Comparison of ENCODE assay signal across 8 cellular contexts in the genomic region with DNA sequence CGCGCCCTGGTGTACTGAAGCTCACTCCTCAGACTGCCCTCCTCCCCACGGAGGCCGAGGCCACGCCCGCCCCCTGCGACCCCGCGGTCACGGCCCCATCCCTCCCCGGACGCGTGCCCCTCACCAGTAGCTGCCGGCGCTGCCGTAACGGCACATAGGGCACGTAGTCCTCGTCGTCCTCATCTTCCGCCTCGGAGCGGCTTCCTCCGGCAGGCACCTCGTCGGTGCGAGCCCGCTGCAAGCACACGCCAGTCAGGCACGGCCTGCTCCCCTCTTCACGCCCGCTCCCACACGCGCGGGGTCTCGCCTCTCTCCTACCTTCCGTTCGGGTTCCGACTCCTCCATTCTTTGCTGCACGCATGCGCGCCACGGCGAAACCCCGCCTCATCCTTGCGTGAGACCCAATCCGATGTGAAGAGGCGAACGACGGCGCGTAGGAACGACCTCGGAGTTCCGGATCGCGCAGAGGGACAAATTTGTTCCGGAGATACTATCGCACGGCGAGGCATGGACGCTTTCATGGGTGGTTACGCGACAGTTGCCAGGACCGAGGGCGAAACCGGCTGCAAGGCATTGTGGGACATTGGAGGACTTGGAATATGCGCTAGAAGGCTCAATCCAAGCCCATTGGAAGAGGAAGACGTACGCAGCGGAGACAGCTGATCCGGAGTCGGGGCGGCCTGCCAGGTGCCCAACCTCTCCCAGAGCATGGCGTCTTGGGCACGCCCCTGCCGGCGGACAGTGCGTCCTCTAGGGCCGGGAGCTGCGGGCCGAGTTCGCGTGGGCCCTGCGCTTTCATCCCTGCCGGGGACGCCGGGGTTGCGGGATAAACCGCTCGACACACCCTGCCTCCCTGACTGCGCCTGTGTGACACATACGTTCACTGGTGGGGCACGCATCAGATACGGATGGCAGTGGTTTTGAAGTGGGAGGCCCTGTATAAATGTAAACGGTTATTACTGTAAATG. TPM values are rescaled to one million over a fixed set of nuclear protein-coding genes. Genes with fewer than 3 reads are reported as not detected.
A peak's percentile ranks its signal among the peaks of the same experiment; 100 is the strongest.
DNase-seq lines count a peak whose midpoint lies in the region; ATAC-seq, FAIRE-seq and TF ChIP-seq lines count a peak whose summit lies in the region.

A gene (minus strand): TSS at position 361 of the 968 bp plus-strand sequence. CDS start 16 bp downstream, at position 345.

- peak within 1 kb of the TSS; percentile 93 to 96 for H3K4me3 Mint-ChIP-seq in H9
- peak within 1 kb of the TSS; percentile 90 for H3K4me3 Mint-ChIP-seq in nephron progenitor cell
- H3K4me3 Mint-ChIP-seq in stimulated activated naive CD8-positive, alpha-beta T cell treated with anti-CD3 and anti-CD28 coated beads, Interleukin-15, amount 100 ng/mL, for 72 hours, result peak within 1 kb of the TSS; percentile 89 to 93

- no peak within 1 kb of the TSS for H3K56ac ChIP-seq in H9 (ENCODE audit: insufficient read length, low read depth, low read length)

- H3K9me3 ChIP-seq in H9 (ENCODE audit: control insufficient read depth, low read depth, low read length) (no peaks in the 10 kb centered on the region), MG63 (no peaks in the 10 kb centered on the region)

- H3K9me3 Mint-ChIP-seq in H9, result 0 out of 5 replicates have a peak, but pooled peaks cover 0 to 3% of the 10 kb centered on the region in 2 experiments
- no peaks in the 10 kb centered on the region for H3K9me3 Mint-ChIP-seq in nephron progenitor cell
- no peaks in the 10 kb centered on the region for H3K9me3 Mint-ChIP-seq in stimulated activated naive CD8-positive, alpha-beta T cell treated with anti-CD3 and anti-CD28 coated beads, Interleukin-15, amount 100 ng/mL, for 72 hours

- ATAC-seq in stimulated activated naive CD8-positive, alpha-beta T cell treated with anti-CD3 and anti-CD28 coated beads, Interleukin-15, amount 100 ng/mL, for 72 hours, result peak; percentile 92

- H2BK5ac ChIP-seq in H9 (ENCODE audit: insufficient read length, low read length), result no peak within 1 kb of the TSS

- H3K36me3 Mint-ChIP-seq in H9 (ENCODE audit: insufficient read depth in 1 of 3, low read depth in 3 of 3) (peaks cover 47 to 77% (median 74%) of the 10 kb centered on the region in 3 experiments), nephron progenitor cell (ENCODE audit: low read depth) (peaks cover 39% of the 10 kb centered on the region)

- peak within 1 kb of the TSS; percentile 70 for H3K14ac ChIP-seq in H9 (ENCODE audit: insufficient read depth, low read length)

- peak; percentile 98 for FAIRE-seq in G401.6 (lab: Jason Lieb, UNC)

- H2BK12ac ChIP-seq in H9 (ENCODE audit: insufficient read length, low read depth, low read length), result no peak within 1 kb of the TSS

- H3K23ac ChIP-seq in H9 (ENCODE audit: insufficient read length, low read depth, low read length), result no peak within 1 kb of the TSS

- H3K18ac ChIP-seq in H9 (ENCODE audit: insufficient read length, low read depth, low read length), result no peak within 1 kb of the TSS

- peaks cover 4% of the 10 kb centered on the region for H3K23me2 ChIP-seq in H9 (ENCODE audit: insufficient read length, low read depth, low read length, poor library complexity, severe bottlenecking)

- H3K27me3 ChIP-seq in H9 (ENCODE audit: insufficient read depth, low read length) (no peaks in the 10 kb centered on the region), MG63 (no peaks in the 10 kb centered on the region)

- H2BK15ac ChIP-seq in H9 (ENCODE audit: low read depth, low read length), result no peak within 1 kb of the TSS

- peaks cover 5% of the 10 kb centered on the region; the same call in 1 of the 2 replicates for H3K79me2 ChIP-seq in H9 (ENCODE audit: insufficient read depth, low read length)

- no peak within 1 kb of the TSS for H2BK20ac ChIP-seq in H9 (ENCODE audit: low read depth, low read length, poor library complexity, severe bottlenecking)

- H3K27me3 Mint-ChIP-seq in H9 (ENCODE audit: low read depth) (peaks cover 3% of the 10 kb centered on the region; the same call in 1 of the 2 replicates), nephron progenitor cell (ENCODE audit: low read depth, poor library complexity) (no peaks in the 10 kb centered on the region)
- H3K27me3 Mint-ChIP-seq in stimulated activated naive CD8-positive, alpha-beta T cell treated with anti-CD3 and anti-CD28 coated beads, Interleukin-15, amount 100 ng/mL, for 72 hours, result no peaks in the 10 kb centered on the region

- peaks cover 70% of the 10 kb centered on the region for H3K36me3 ChIP-seq in MG63

- H3K4me1 ChIP-seq in H9 (ENCODE audit: insufficient read depth, low read length), result no peaks in the 10 kb centered on the region

- H3T11ph ChIP-seq in H9 (ENCODE audit: low read length), result no peak within 1 kb of the TSS

- H3K4me1 Mint-ChIP-seq in H9 (peaks cover 11 to 18% of the 10 kb centered on the region in 2 experiments), nephron progenitor cell (peaks cover 30% of the 10 kb centered on the region)
- H3K4me1 Mint-ChIP-seq in stimulated activated naive CD8-positive, alpha-beta T cell treated with anti-CD3 and anti-CD28 coated beads, Interleukin-15, amount 100 ng/mL, for 72 hours, result peaks cover 72% of the 10 kb centered on the region

- H3K9ac ChIP-seq in H9 (ENCODE audit: extremely low read depth, insufficient read length, low read length), result peak within 1 kb of the TSS; percentile 90

- TF ChIP-seq CTCF in H9 (conservative IDR thresholded peaks at IDR 0.05), result 0 out of 3 replicates have a peak, but pooled peaks have one; percentile 10
- no peak for TF ChIP-seq CTCF in nephron progenitor cell (IDR thresholded peaks at IDR 0.05)

- peak within 1 kb of the TSS; percentile 84 for H3K4me2 ChIP-seq in H9 (ENCODE audit: insufficient read depth, insufficient read length, low read length)

- peaks cover 6% of the 10 kb centered on the region for H3K79me1 ChIP-seq in H9 (ENCODE audit: insufficient read depth, low read depth, low read length, poor library complexity, severe bottlenecking)

- H3K4ac ChIP-seq in H9 (ENCODE audit: low read depth, low read length), result no peak within 1 kb of the TSS

- peak within 1 kb of the TSS; percentile 96 for H3K4me3 ChIP-seq in MG63

- peak; percentile 97 for DNase-seq in H9
- peak; percentile 100 for DNase-seq in MG63
- peak; percentile 98 for DNase-seq in SIG-M5 treated with dmso at 0.1 percent for 504 hours (lab: John Stamatoyannopoulos, UW; ENCODE audit: unreplicated experiment)
- DNase-seq in activated gamma-delta T cell treated with Interleukin-2 at 50 U/mL for 16 hours, result peak; percentile 95
- peak; percentile 99 for DNase-seq in fibroblast of the conjunctiva (ENCODE audit: low read depth)
- peak; percentile 96 for DNase-seq in nephron progenitor cell
- DNase-seq in stimulated activated naive CD8-positive, alpha-beta T cell treated with anti-CD3 and anti-CD28 coated beads, Interleukin-15, amount 100 ng/mL, for 72 hours, result peak; percentile 95 to 96

- H4K5ac ChIP-seq in H9 (ENCODE audit: insufficient read length, low read depth, low read length), result no peak within 1 kb of the TSS

- H4K91ac ChIP-seq in H9 (ENCODE audit: insufficient read length, low read depth, low read length), result no peak within 1 kb of the TSS

- peak within 1 kb of the TSS; percentile 69 to 99 (median 96) for H3K27ac Mint-ChIP-seq in H9
- peak within 1 kb of the TSS; percentile 93 for H3K27ac Mint-ChIP-seq in nephron progenitor cell
- peak within 1 kb of the TSS; percentile 93 to 94 for H3K27ac Mint-ChIP-seq in stimulated activated naive CD8-positive, alpha-beta T cell treated with anti-CD3 and anti-CD28 coated beads, Interleukin-15, amount 100 ng/mL, for 72 hours

- H2AK5ac ChIP-seq in H9 (ENCODE audit: insufficient read length, low read length), result no peak within 1 kb of the TSS

- no peaks in the 10 kb centered on the region for H4K20me1 ChIP-seq in H9 (ENCODE audit: control insufficient read depth, insufficient read depth, insufficient read length)

- no peak within 1 kb of the TSS for H2BK120ac ChIP-seq in H9 (ENCODE audit: low read depth, low read length, poor library complexity, severe bottlenecking)

- no peak within 1 kb of the TSS for H2AFZ ChIP-seq in H9 (ENCODE audit: low read length)

- no peak within 1 kb of the TSS for H3K27ac ChIP-seq in H9 (ENCODE audit: insufficient read length, low read depth, low read length)

- H4K8ac ChIP-seq in H9 (replicated peaks; ENCODE audit: insufficient read length, low read depth, low read length), result no peak within 1 kb of the TSS

- no CpG with 5 or more reads among the region's 96 CpGs for WGBS in H9 (ENCODE audit: extremely low coverage, insufficient read length, low lambda C conversion rate)

RNA-seq across cellular contexts. Expression of the gene that starts here (rescaled TPM):
- total RNA-seq in H9 (2021), result 125 and 133 TPM in 2 replicates
- total RNA-seq in MG63 (2014; rRNA removed; shearing (Covaris generic); ENCODE audit: low replicate concordance), result 125 and 127 TPM in 2 replicates
